ENCODE assay signal across 15 cellular contexts in the genomic region with DNA sequence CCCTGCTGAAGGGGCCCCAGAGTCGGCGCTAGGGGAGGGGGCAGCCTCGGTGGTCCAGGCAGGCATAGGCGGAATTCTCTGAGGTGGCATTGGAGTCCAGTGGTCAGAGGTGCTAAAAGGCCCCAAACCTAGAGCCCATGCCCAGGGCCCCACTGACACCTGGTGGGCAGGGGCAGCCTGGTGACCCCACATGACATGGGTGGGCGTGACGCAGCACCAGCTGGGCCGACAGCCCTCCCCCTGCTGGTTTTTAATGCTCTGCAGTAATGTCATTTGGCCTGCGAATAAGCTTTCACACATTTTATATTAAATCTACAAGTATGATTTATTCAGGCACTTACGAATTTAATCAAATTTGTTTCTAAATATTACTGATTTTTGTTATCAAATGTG. TPM values are rescaled to one million over a fixed set of nuclear protein-coding genes. Genes with fewer than 3 reads are reported as not detected.
DNase-seq lines count a peak whose midpoint lies in the region; ATAC-seq and TF ChIP-seq lines count a peak whose summit lies in the region.
"Had no signal": no experiment of that assay in that cellular context is flagged by ENCODE, and none has a peak within 500 bp of the region (broad histone marks: within the 10 kb centered on the region; RNA-seq: fewer than 3 reads in every experiment).

No MANE protein-coding gene starts in this region.

- H3K9me3 Mint-ChIP-seq in activated CD4-positive, alpha-beta T cell treated with anti-CD3 and anti-CD28 coated beads, Interleukin-2, amount 10 ng/mL, durations not matched to agents 7 days and 5 days = no peaks in the 10 kb centered on the region
- no peaks in the 10 kb centered on the region for H3K9me3 Mint-ChIP-seq in activated CD4-positive, alpha-beta T cell treated with anti-CD3 and anti-CD28 coated beads for 36 hours (ENCODE audit: low read depth)
- H3K9me3 Mint-ChIP-seq in HFFc6 (no peaks in the 10 kb centered on the region), osteocyte (ENCODE audit: unreplicated experiment) (no peaks in the 10 kb centered on the region)
- no peaks in the 10 kb centered on the region for H3K9me3 Mint-ChIP-seq in central memory CD8-positive, alpha-beta T cell

- no peak overlapping the region for H3K27ac Mint-ChIP-seq in activated CD4-positive, alpha-beta T cell treated with anti-CD3 and anti-CD28 coated beads, Interleukin-2, amount 10 ng/mL, durations not matched to agents 7 days and 5 days
- no peak overlapping the region for H3K27ac Mint-ChIP-seq in activated CD4-positive, alpha-beta T cell treated with anti-CD3 and anti-CD28 coated beads for 36 hours
- no peak overlapping the region for H3K27ac Mint-ChIP-seq in HFFc6
- no peak overlapping the region for H3K27ac Mint-ChIP-seq in central memory CD8-positive, alpha-beta T cell (ENCODE audit: low read depth)
- H3K27ac Mint-ChIP-seq in osteocyte (ENCODE audit: unreplicated experiment) = no peak overlapping the region

- H3K27me3 Mint-ChIP-seq in activated CD4-positive, alpha-beta T cell treated with anti-CD3 and anti-CD28 coated beads, Interleukin-2, amount 10 ng/mL, durations not matched to agents 7 days and 5 days = no peaks in the 10 kb centered on the region
- no peaks in the 10 kb centered on the region for H3K27me3 Mint-ChIP-seq in activated CD4-positive, alpha-beta T cell treated with anti-CD3 and anti-CD28 coated beads for 36 hours
- no peaks in the 10 kb centered on the region for H3K27me3 Mint-ChIP-seq in HFFc6 (ENCODE audit: insufficient read depth)
- H3K27me3 Mint-ChIP-seq in central memory CD8-positive, alpha-beta T cell = no peaks in the 10 kb centered on the region
- no peaks in the 10 kb centered on the region for H3K27me3 Mint-ChIP-seq in osteocyte (ENCODE audit: unreplicated experiment)

- intact Hi-C loops in activated CD4-positive, alpha-beta T cell treated with anti-CD3 and anti-CD28 coated beads for 36 hours (cut with DNase I, micrococcal nuclease) = no loop called here

- TF ChIP-seq CTCF in HFFc6 (IDR thresholded peaks at IDR 0.05) (peak; percentile 43), osteocyte (IDR thresholded peaks at IDR 0.05) (no peak)

- no peak for DNase-seq in activated CD4-positive, alpha-beta T cell treated with anti-CD3 and anti-CD28 coated beads, Interleukin-2, amount 10 ng/mL, durations not matched to agents 7 days and 5 days
- no peak for DNase-seq in activated CD4-positive, alpha-beta T cell treated with anti-CD3 and anti-CD28 coated beads for 36 hours
- DNase-seq in HFFc6 (no peak), osteocyte (ENCODE audit: extremely low spot score, unreplicated experiment) (no peak)
- DNase-seq in central memory CD8-positive, alpha-beta T cell (ENCODE audit: low spot score in 2 of 2) = no peak
- no peak for DNase-seq in stimulated activated CD4-positive, alpha-beta T cell treated with anti-CD3 and anti-CD28 coated beads, Interleukin-2, amount 100 ng/mL, for 48 hours
- DNase-seq: brain microvascular endothelial cell; glutamatergic neuron; HCEC 1CT; NCI-H1092 treated with DMSO at 0.1 percent for 48 hours; RPMI8226; stimulated activated CD4-positive, alpha-beta T cell treated with anti-CD3 and anti-CD28 coated beads, Interleukin-15, amount 100 ng/mL, for 24 hours had no signal

- H3K4me1 Mint-ChIP-seq in activated CD4-positive, alpha-beta T cell treated with anti-CD3 and anti-CD28 coated beads, Interleukin-2, amount 10 ng/mL, durations not matched to agents 7 days and 5 days = peaks cover 26% of the 10 kb centered on the region
- H3K4me1 Mint-ChIP-seq in activated CD4-positive, alpha-beta T cell treated with anti-CD3 and anti-CD28 coated beads for 36 hours = peaks cover 24% of the 10 kb centered on the region
- H3K4me1 Mint-ChIP-seq in HFFc6 (ENCODE audit: low read depth) (peaks cover 30% of the 10 kb centered on the region), osteocyte (ENCODE audit: unreplicated experiment) (peaks cover 30% of the 10 kb centered on the region)
- H3K4me1 Mint-ChIP-seq in central memory CD8-positive, alpha-beta T cell = peaks cover 31% of the 10 kb centered on the region

- POLR2A ChIA-PET in activated CD4-positive, alpha-beta T cell treated with anti-CD3 and anti-CD28 coated beads, Interleukin-2, amount 10 ng/mL, durations not matched to agents 7 days and 5 days (lab: Charles Lee) = no interaction called here
- POLR2A ChIA-PET in activated CD4-positive, alpha-beta T cell treated with anti-CD3 and anti-CD28 coated beads for 36 hours (lab: Charles Lee) = interaction anchor here (1.3 kb wide), 1 partner anchor 19 kb away, joined by 3 read pairs; a partner anchor contains a TSS

- H3K4me3 Mint-ChIP-seq in activated CD4-positive, alpha-beta T cell treated with anti-CD3 and anti-CD28 coated beads, Interleukin-2, amount 10 ng/mL, durations not matched to agents 7 days and 5 days = peak overlapping the region; percentile 87
- no peak overlapping the region for H3K4me3 Mint-ChIP-seq in activated CD4-positive, alpha-beta T cell treated with anti-CD3 and anti-CD28 coated beads for 36 hours
- peak overlapping the region; percentile 91; the same call in 1 of the 2 replicates for H3K4me3 Mint-ChIP-seq in HFFc6
- H3K4me3 Mint-ChIP-seq in central memory CD8-positive, alpha-beta T cell = peak overlapping the region; percentile 99
- peak overlapping the region; percentile 88 for H3K4me3 Mint-ChIP-seq in osteocyte (ENCODE audit: unreplicated experiment)

- CTCF ChIA-PET in activated CD4-positive, alpha-beta T cell treated with anti-CD3 and anti-CD28 coated beads, Interleukin-2, amount 10 ng/mL, durations not matched to agents 7 days and 5 days (lab: Charles Lee) = interaction anchor here (1.2 kb wide), 1 partner anchor 9 kb away, joined by 4 read pairs; no protein-coding TSS in a partner anchor
- CTCF ChIA-PET in activated CD4-positive, alpha-beta T cell treated with anti-CD3 and anti-CD28 coated beads for 36 hours (lab: Charles Lee) = no interaction called here

- ATAC-seq in activated CD4-positive, alpha-beta T cell treated with anti-CD3 and anti-CD28 coated beads for 36 hours = no peak
- ATAC-seq in central memory CD8-positive, alpha-beta T cell (replicated peaks; ENCODE audit: extremely low read depth, poor library complexity, severe bottlenecking) = no peak
- ATAC-seq in HG02852 (IDR thresholded peaks at IDR 0.05; ENCODE audit: unreplicated experiment) = no peak
- ATAC-seq in HG02840 (IDR thresholded peaks at IDR 0.05; ENCODE audit: low FRiP score, unreplicated experiment) = no peak
- ATAC-seq: left lobe of liver had no signal

- peaks cover 19% of the 10 kb centered on the region for H3K36me3 Mint-ChIP-seq in activated CD4-positive, alpha-beta T cell treated with anti-CD3 and anti-CD28 coated beads, Interleukin-2, amount 10 ng/mL, durations not matched to agents 7 days and 5 days (ENCODE audit: low read depth)
- H3K36me3 Mint-ChIP-seq in activated CD4-positive, alpha-beta T cell treated with anti-CD3 and anti-CD28 coated beads for 36 hours (ENCODE audit: low read depth) = peaks cover 23% of the 10 kb centered on the region
- H3K36me3 Mint-ChIP-seq in HFFc6 (ENCODE audit: low read depth) (peaks cover 13% of the 10 kb centered on the region), osteocyte (ENCODE audit: unreplicated experiment) (no peaks in the 10 kb centered on the region)
- peaks cover 29% of the 10 kb centered on the region for H3K36me3 Mint-ChIP-seq in central memory CD8-positive, alpha-beta T cell (ENCODE audit: insufficient read depth)

RNA-seq across cellular contexts. Expression of a gene that starts 2.1 kb away (rescaled TPM):
- 100 to 1,000 TPM; 230 to 238 TPM for total RNA-seq in activated CD4-positive, alpha-beta T cell treated with anti-CD3 and anti-CD28 coated beads, Interleukin-2, amount 10 ng/mL, durations not matched to agents 7 days and 5 days
- total RNA-seq in activated CD4-positive, alpha-beta T cell treated with anti-CD3 and anti-CD28 coated beads for 36 hours = 100 to 1,000 TPM; 327 to 445 TPM
- 100 to 1,000 TPM; 127 to 163 (median 140) TPM for total RNA-seq in HFFc6 (2021; fragmentation: NEBNext Ultra II Directional; extraction: Animal tissue kit (Norgen Biotek cat#: 25700))
- 140 and 149 TPM in 2 replicates for total RNA-seq in osteocyte

RNA-seq across cellular contexts. Expression of a gene that starts 18.7 kb away (rescaled TPM):
- total RNA-seq in activated CD4-positive, alpha-beta T cell treated with anti-CD3 and anti-CD28 coated beads, Interleukin-2, amount 10 ng/mL, durations not matched to agents 7 days and 5 days = 10 to 100 TPM; 30.8 to 42.5 TPM
- total RNA-seq in activated CD4-positive, alpha-beta T cell treated with anti-CD3 and anti-CD28 coated beads for 36 hours = 10 to 100 TPM; 23.0 to 41.0 TPM
- 10 to 100 TPM; 30.3 to 47.8 (median 35.4) TPM for total RNA-seq in HFFc6 (2021; fragmentation: NEBNext Ultra II Directional; extraction: Animal tissue kit (Norgen Biotek cat#: 25700))
- 46.4 and 48.1 TPM in 2 replicates for total RNA-seq in osteocyte

RNA-seq across cellular contexts. Expression of a gene that starts 33.8 kb away (rescaled TPM):
- 1 to 10 TPM; 2.0 to 3.4 TPM for total RNA-seq in activated CD4-positive, alpha-beta T cell treated with anti-CD3 and anti-CD28 coated beads, Interleukin-2, amount 10 ng/mL, durations not matched to agents 7 days and 5 days
- under 1 TPM; 0.51 to 0.55 TPM for total RNA-seq in activated CD4-positive, alpha-beta T cell treated with anti-CD3 and anti-CD28 coated beads for 36 hours
- 1 to 10 TPM in 4 of 6 experiments, under 1 TPM in 2; 0.82 to 1.5 (median 1.1) TPM for total RNA-seq in HFFc6 (2021; fragmentation: NEBNext Ultra II Directional; extraction: Animal tissue kit (Norgen Biotek cat#: 25700))
- 1.2 and 1.7 TPM in 2 replicates for total RNA-seq in osteocyte

RNA-seq across cellular contexts. Expression of a gene that starts 46.7 kb away (rescaled TPM):
- 10 to 100 TPM; 28.8 to 32.6 TPM for total RNA-seq in activated CD4-positive, alpha-beta T cell treated with anti-CD3 and anti-CD28 coated beads, Interleukin-2, amount 10 ng/mL, durations not matched to agents 7 days and 5 days
- 10 to 100 TPM; 18.0 to 18.6 TPM for total RNA-seq in activated CD4-positive, alpha-beta T cell treated with anti-CD3 and anti-CD28 coated beads for 36 hours
- total RNA-seq in HFFc6 (2021; fragmentation: NEBNext Ultra II Directional; extraction: Animal tissue kit (Norgen Biotek cat#: 25700)) = 10 to 100 TPM; 15.8 to 19.8 (median 16.7) TPM
- 24.3 and 26.9 TPM in 2 replicates for total RNA-seq in osteocyte

RNA-seq across cellular contexts. Expression of a gene that starts 55.4 kb away (rescaled TPM):
- total RNA-seq in activated CD4-positive, alpha-beta T cell treated with anti-CD3 and anti-CD28 coated beads, Interleukin-2, amount 10 ng/mL, durations not matched to agents 7 days and 5 days = 10 to 100 TPM; 19.4 to 22.9 TPM
- total RNA-seq in activated CD4-positive, alpha-beta T cell treated with anti-CD3 and anti-CD28 coated beads for 36 hours = 10 to 100 TPM; 11.5 to 15.0 TPM
- total RNA-seq in HFFc6 (2021; fragmentation: NEBNext Ultra II Directional; extraction: Animal tissue kit (Norgen Biotek cat#: 25700)) = 10 to 100 TPM; 12.8 to 17.8 (median 15.1) TPM
- total RNA-seq in osteocyte = 14.1 and 15.0 TPM in 2 replicates
